13 cellular contexts compared by ENCODE assay signal in genomic region chr1:39141925-39142324, GRCh38.
A peak's percentile ranks its signal among the peaks of the same experiment; 100 is the strongest.
DNase-seq lines count a peak whose midpoint lies in the region; TF ChIP-seq lines count a peak whose summit lies in the region.
"Had no signal": no experiment of that assay in that cellular context is flagged by ENCODE, and none has a peak within 500 bp of the region (broad histone marks: within the 10 kb centered on the region; RNA-seq: fewer than 3 reads in every experiment).

No MANE protein-coding gene starts in this region.

- H3K23ac ChIP-seq in neuronal stem cell (ENCODE audit: low read depth, low read length, poor library complexity), result no peak overlapping the region

- H4K91ac ChIP-seq in neuronal stem cell (ENCODE audit: low read depth, low read length, poor library complexity), result no peak overlapping the region

- H3K14ac ChIP-seq in neuronal stem cell (ENCODE audit: low read length), result no peak overlapping the region

- H3K27me3 ChIP-seq in adipocyte (replicated peaks; ENCODE audit: control insufficient read depth, insufficient read depth, low read length) (no peaks in the 10 kb centered on the region), neuronal stem cell (ENCODE audit: control insufficient read depth in 3 of 3, insufficient read depth in 3 of 3, low read depth in 1 of 3, low read length in 3 of 3) (no peaks in the 10 kb centered on the region)

- H3K79me1 ChIP-seq in neuronal stem cell (ENCODE audit: low read depth, low read length), result no peaks in the 10 kb centered on the region

- H3K9me3 ChIP-seq in adipocyte (ENCODE audit: control insufficient read depth, low read length), result no peaks in the 10 kb centered on the region
- no peaks in the 10 kb centered on the region for H3K9me3 ChIP-seq in neuronal stem cell (replicated peaks in 1 of 2; ENCODE audit: control insufficient read depth in 2 of 2, insufficient read depth in 1 of 2, low read depth in 1 of 2, low read length in 2 of 2)

- no CpG with 5 or more reads among the region's 1 CpG for WGBS in neuronal stem cell (ENCODE audit: extremely low coverage in 2 of 2, insufficient read length in 2 of 2, insufficient replicate concordance in 1 of 2), 2 donors

- no peak overlapping the region for H3K18ac ChIP-seq in neuronal stem cell (ENCODE audit: low read length)

- TF ChIP-seq CTCF in fibroblast of villous mesenchyme (IDR thresholded peaks at IDR 0.05; ENCODE audit: insufficient read depth, low read depth, low read length), result no peak

- H4K8ac ChIP-seq in neuronal stem cell (ENCODE audit: low read depth, low read length), result no peak overlapping the region

- DNase-seq in ELF-1 (ENCODE audit: low read depth, low spot score) (peak; percentile 85), adipocyte (ENCODE audit: low read depth) (peak; percentile 84), fibroblast of villous mesenchyme (ENCODE audit: low read depth) (peak; percentile 87), neuronal stem cell (ENCODE audit: low spot score) (peak; percentile 64), OCI-M2 (lab: John Stamatoyannopoulos, UW; ENCODE audit: unreplicated experiment) (no peak), NCI-H128 (lab: John Stamatoyannopoulos, UW; ENCODE audit: unreplicated experiment) (no peak), SHP77 (lab: John Stamatoyannopoulos, UW) (no peak)
- DNase-seq in activated CD4-positive, alpha-beta T cell treated with anti-CD3 and anti-CD28 coated beads, Interleukin-2, amount 50 U/mL, for 48 hours, result no peak
- DNase-seq: CD4-positive, alpha-beta memory T cell; glutamatergic neuron; nephron progenitor cell; stimulated activated CD4-positive, alpha-beta T cell treated with anti-CD3 and anti-CD28 coated beads, Interleukin-1b, Interleukin-23, amount 100 ng/mL, for 48 hours had no signal

- H3K9ac ChIP-seq in adipocyte (ENCODE audit: low read length), result peak overlapping the region; percentile 37
- H3K9ac ChIP-seq in neuronal stem cell (ENCODE audit: low read depth, low read length, poor library complexity), result no peak overlapping the region

- no peak overlapping the region for H2BK15ac ChIP-seq in neuronal stem cell (ENCODE audit: low read length)

- peaks cover 45% of the 10 kb centered on the region for H3K4me1 ChIP-seq in adipocyte (ENCODE audit: control insufficient read depth, insufficient read depth, low read length)
- peaks cover 20 to 29% of the 10 kb centered on the region in 2 donors for H3K4me1 ChIP-seq in neuronal stem cell (ENCODE audit: control insufficient read depth in 2 of 2, insufficient read depth in 1 of 2, low read depth in 1 of 2, low read length in 2 of 2)

- H2BK5ac ChIP-seq in neuronal stem cell (ENCODE audit: low read length), result no peak overlapping the region

- H2AK5ac ChIP-seq in neuronal stem cell (ENCODE audit: low read depth, low read length), result no peak overlapping the region

- H3K4me3 ChIP-seq in adipocyte (ENCODE audit: low read length) (no peak overlapping the region), fibroblast of villous mesenchyme (ENCODE audit: low read depth, low read length) (no peak overlapping the region), neuronal stem cell (ENCODE audit: low read length in 2 of 2) (no peak overlapping the region)
- H3K4me3 ChIP-seq: SK-N-MC had no signal

- no peak overlapping the region for H2BK120ac ChIP-seq in neuronal stem cell (ENCODE audit: low read depth, low read length)

- H3K27ac ChIP-seq in neuronal stem cell (replicated peaks; ENCODE audit: low read length), result peak overlapping the region; percentile 87
- H3K27ac ChIP-seq: SK-N-MC had no signal

- H3K4me2 ChIP-seq in neuronal stem cell (ENCODE audit: insufficient read depth, low read length, poor library complexity, severe bottlenecking), result no peak overlapping the region

- H3K36me3 ChIP-seq in adipocyte (ENCODE audit: control insufficient read depth, insufficient read depth, low read length, severe bottlenecking), result peaks cover 8% of the 10 kb centered on the region
- H3K36me3 ChIP-seq in neuronal stem cell (replicated peaks in 1 of 2; ENCODE audit: control insufficient read depth in 2 of 2, insufficient read depth in 2 of 2, low read length in 2 of 2), result no peaks in the 10 kb centered on the region

- H2BK12ac ChIP-seq in neuronal stem cell (ENCODE audit: low read length), result no peak overlapping the region

- no peak overlapping the region for H3K4ac ChIP-seq in neuronal stem cell (ENCODE audit: low read length)

- no peak overlapping the region for H2AFZ ChIP-seq in neuronal stem cell (ENCODE audit: low read length)

Comparison
In these comparisons a context has a peak if more than half of its experiments do, and no peak if none do; other contexts are left out.
1. DNase-seq: peak in ELF-1 (single experiment), adipocyte (single experiment), fibroblast of villous mesenchyme (single experiment) and neuronal stem cell (single experiment); none in OCI-M2 (single experiment), NCI-H128 (single experiment), SHP77 (0 of 2) and activated CD4-positive, alpha-beta T cell treated with anti-CD3 and anti-CD28 coated beads, Interleukin-2, amount 50 U/mL, for 48 hours (0 of 2).